ENCODE assay signal across 39 cellular contexts in genomic region chr7:122949186-122949585, GRCh38. TPM values are rescaled to one million over a fixed set of nuclear protein-coding genes. Genes with fewer than 3 reads are reported as not detected.
"Had no signal": no experiment of that assay in that cellular context is flagged by ENCODE, and none has a peak within 500 bp of the region (broad histone marks: within the 10 kb centered on the region; RNA-seq: fewer than 3 reads in every experiment).

No MANE protein-coding gene starts in this region.

- H3K9me3 Mint-ChIP-seq: activated CD4-positive, alpha-beta memory T cell treated with anti-CD3 and anti-CD28 coated beads, Interleukin-2, amount 10 ng/mL, durations not matched to agents 7 days and 5 days; effector memory CD8-positive, alpha-beta T cell had no signal

- H3K36me3 ChIP-seq: brain microvascular endothelial cell, esophagus squamous epithelium, gastroesophageal sphincter, heart right ventricle had no signal

- ATAC-seq: activated CD4-positive, alpha-beta T cell treated with anti-CD3 and anti-CD28 coated beads for 36 hours; activated T-cell treated with anti-CD3 and anti-CD28 coated beads, Interleukin-2, amount 50 U/mL, for 72 hours; effector memory CD8-positive, alpha-beta T cell; gastroesophageal sphincter; heart right ventricle had no signal

- H3K9me3 ChIP-seq: esophagus squamous epithelium, gastroesophageal sphincter had no signal

- H3K27ac Mint-ChIP-seq: activated CD4-positive, alpha-beta memory T cell treated with anti-CD3 and anti-CD28 coated beads, Interleukin-2, amount 10 ng/mL, durations not matched to agents 7 days and 5 days; activated CD4-positive, alpha-beta T cell treated with anti-CD3 and anti-CD28 coated beads for 36 hours; activated CD4-positive, alpha-beta T cell treated with anti-CD3 and anti-CD28 coated beads, Interleukin-2, amount 10 ng/mL, durations not matched to agents 7 days and 5 days; activated naive CD8-positive, alpha-beta T cell; activated T-cell treated with anti-CD3 and anti-CD28 coated beads, Interleukin-2, amount 50 U/mL, for 24 hours; activated T-cell treated with anti-CD3 and anti-CD28 coated beads, Interleukin-2, amount 50 U/mL, for 72 hours; effector memory CD8-positive, alpha-beta T cell had no signal

- H3K4me1 ChIP-seq: esophagus squamous epithelium, gastroesophageal sphincter, heart right ventricle had no signal

- H3K4me1 Mint-ChIP-seq: activated CD4-positive, alpha-beta memory T cell treated with anti-CD3 and anti-CD28 coated beads, Interleukin-2, amount 10 ng/mL, durations not matched to agents 7 days and 5 days; activated CD4-positive, alpha-beta T cell treated with anti-CD3 and anti-CD28 coated beads for 36 hours; activated CD4-positive, alpha-beta T cell treated with anti-CD3 and anti-CD28 coated beads, Interleukin-2, amount 10 ng/mL, durations not matched to agents 7 days and 5 days; central memory CD8-positive, alpha-beta T cell had no signal

- H3K4me3 Mint-ChIP-seq: activated CD4-positive, alpha-beta memory T cell treated with anti-CD3 and anti-CD28 coated beads, Interleukin-2, amount 10 ng/mL, durations not matched to agents 7 days and 5 days; activated CD4-positive, alpha-beta T cell treated with anti-CD3 and anti-CD28 coated beads for 36 hours; activated CD4-positive, alpha-beta T cell treated with anti-CD3 and anti-CD28 coated beads, Interleukin-2, amount 10 ng/mL, durations not matched to agents 7 days and 5 days; activated naive CD8-positive, alpha-beta T cell; activated T-cell treated with anti-CD3 and anti-CD28 coated beads, Interleukin-2, amount 50 U/mL, for 24 hours; activated T-cell treated with anti-CD3 and anti-CD28 coated beads, Interleukin-2, amount 50 U/mL, for 72 hours; central memory CD8-positive, alpha-beta T cell; effector memory CD8-positive, alpha-beta T cell had no signal

- H3K27me3 Mint-ChIP-seq: activated CD4-positive, alpha-beta memory T cell treated with anti-CD3 and anti-CD28 coated beads, Interleukin-2, amount 10 ng/mL, durations not matched to agents 7 days and 5 days; activated CD4-positive, alpha-beta T cell treated with anti-CD3 and anti-CD28 coated beads for 36 hours; activated CD4-positive, alpha-beta T cell treated with anti-CD3 and anti-CD28 coated beads, Interleukin-2, amount 10 ng/mL, durations not matched to agents 7 days and 5 days; activated T-cell treated with anti-CD3 and anti-CD28 coated beads, Interleukin-2, amount 50 U/mL, for 24 hours; central memory CD8-positive, alpha-beta T cell; effector memory CD8-positive, alpha-beta T cell had no signal

- H3K27me3 ChIP-seq: brain microvascular endothelial cell, esophagus squamous epithelium, gastroesophageal sphincter had no signal

- DNase-seq: activated CD4-positive, alpha-beta memory T cell treated with anti-CD3 and anti-CD28 coated beads, Interleukin-2, amount 10 ng/mL, durations not matched to agents 7 days and 5 days; activated CD4-positive, alpha-beta T cell treated with anti-CD3 and anti-CD28 coated beads for 36 hours; activated CD4-positive, alpha-beta T cell treated with anti-CD3 and anti-CD28 coated beads, Interleukin-2, amount 10 ng/mL, durations not matched to agents 7 days and 5 days; activated CD4-positive, alpha-beta T cell treated with anti-CD3 and anti-CD28 coated beads, Interleukin-2, amount 50 U/mL, for 4 hours; activated CD4-positive, CD25-positive, alpha-beta regulatory T cell; activated CD4-positive, CD25-positive, alpha-beta regulatory T cell treated with anti-CD3 and anti-CD28 coated beads, Interleukin-2, amount 50 U/mL, for 72 hours; activated CD8-positive, alpha-beta memory T cell treated with anti-CD3 and anti-CD28 coated beads, Interleukin-2, amount 50 U/mL, for 48 hours; activated gamma-delta T cell; activated naive CD4-positive, alpha-beta T cell; activated naive CD4-positive, alpha-beta T cell treated with anti-CD3 and anti-CD28 coated beads, Interleukin-2, amount 50 U/mL, for 16 hours; activated T-cell treated with anti-CD3 and anti-CD28 coated beads for 4 hours; activated T-cell treated with anti-CD3 and anti-CD28 coated beads, Interleukin-2, amount 50 U/mL, for 24 hours; activated T-cell treated with anti-CD3 and anti-CD28 coated beads, Interleukin-2, amount 50 U/mL, for 72 hours; amniotic stem cell; anterior cingulate cortex; brain microvascular endothelial cell; cortex of kidney; dermis blood vessel endothelial cell; effector CD4-positive, alpha-beta T cell; effector memory CD8-positive, alpha-beta T cell; esophagus squamous epithelium; foreskin melanocyte; heart right ventricle; T-helper 2 cell had no signal

- FAIRE-seq: bronchial epithelial cell, colon, endothelial cell of umbilical vein had no signal

- H3K36me3 Mint-ChIP-seq: activated naive CD8-positive, alpha-beta T cell had no signal

- H3K4me3 ChIP-seq: esophagus squamous epithelium, gastroesophageal sphincter, heart right ventricle had no signal

- H3K27ac ChIP-seq: brain microvascular endothelial cell, epithelial cell of prostate, esophagus squamous epithelium, gastroesophageal sphincter, heart right ventricle had no signal

RNA-seq across cellular contexts. Expression of gene TAS2R16, which starts 46.3 kb away (rescaled TPM):
- total RNA-seq: activated CD4-positive, alpha-beta memory T cell treated with anti-CD3 and anti-CD28 coated beads, Interleukin-2, amount 10 ng/mL, durations not matched to agents 7 days and 5 days; activated CD4-positive, alpha-beta T cell treated with anti-CD3 and anti-CD28 coated beads for 36 hours; activated CD4-positive, alpha-beta T cell treated with anti-CD3 and anti-CD28 coated beads, Interleukin-2, amount 10 ng/mL, durations not matched to agents 7 days and 5 days; activated T-cell treated with anti-CD3 and anti-CD28 coated beads, Interleukin-2, amount 50 U/mL, for 72 hours; bronchial epithelial cell; cardiac septum; cerebellum; dermis blood vessel endothelial cell; endothelial cell of umbilical vein; esophagus squamous epithelium; fibroblast of lung; fibroblast of villous mesenchyme; gastroesophageal sphincter; glomerular endothelial cell; heart right ventricle; T-helper 1 cell treated with Interleukin-12 subunit alpha and Interleukin-12 subunit beta and Interleukin-4 antibody, amounts not matched to agents 30 ng/mL and 1 ng/mL, for 36 hours had no signal
- polyA plus RNA-seq: adipose tissue, endothelial cell of umbilical vein, esophagus, fibroblast of lung, heart right ventricle had no signal
